In genomic region chr1:110161822-110162221, GRCh38 we compare ENCODE assay signal across 18 cellular contexts. TPM values are rescaled to one million over a fixed set of nuclear protein-coding genes. Genes with fewer than 3 reads are reported as not detected.
DNase-seq lines count a peak whose midpoint lies in the region; TF ChIP-seq lines count a peak whose summit lies in the region.
"Had no signal": no experiment of that assay in that cellular context is flagged by ENCODE, and none has a peak within 500 bp of the region (broad histone marks: within the 10 kb centered on the region; RNA-seq: fewer than 3 reads in every experiment).

No MANE protein-coding gene starts in this region.

- peak overlapping the region; percentile 54 for H3K27ac ChIP-seq in cingulate gyrus (ENCODE audit: low read depth, low read length)
- H3K27ac ChIP-seq: BLaER1, Peyer's patch had no signal

- BruUV-seq in Calu3 (replicated peaks; lab: Mats Ljungman, UMichigan), result no TSS peak

- no peak overlapping the region for H3K27ac Mint-ChIP-seq in activated naive CD4-positive, alpha-beta T cell treated with anti-CD3 and anti-CD28 coated beads for 36 hours
- H3K27ac Mint-ChIP-seq in Calu3 (ENCODE audit: unreplicated experiment), result no peak overlapping the region
- H3K27ac Mint-ChIP-seq: IgD-negative memory B cell, T-helper 17 cell had no signal

- peak; percentile 93 for DNase-seq in G401 (ENCODE audit: low spot score)
- peak; percentile 45 for DNase-seq in NCI-H128 (lab: John Stamatoyannopoulos, UW; ENCODE audit: unreplicated experiment)
- peak; percentile 47 for DNase-seq in posterior vena cava (ENCODE audit: low spot score)
- no peak for DNase-seq in SK-N-DZ (ENCODE audit: low spot score)
- no peak for DNase-seq in activated naive CD4-positive, alpha-beta T cell treated with anti-CD3 and anti-CD28 coated beads for 36 hours
- no peak for DNase-seq in Calu3
- DNase-seq: DMS53, HCEC 1CT, NCI-H187 treated with DMSO at 0.1 percent for 48 hours, NCI-H446, NCI-H774, Peyer's patch, SHP77, T-helper 17 cell had no signal

- no peak overlapping the region for H3K4me3 Mint-ChIP-seq in activated naive CD4-positive, alpha-beta T cell treated with anti-CD3 and anti-CD28 coated beads for 36 hours
- H3K4me3 Mint-ChIP-seq in Calu3 (ENCODE audit: low read depth, unreplicated experiment), result no peak overlapping the region
- H3K4me3 Mint-ChIP-seq: IgD-negative memory B cell, T-helper 17 cell had no signal

- peaks cover 1% of the 10 kb centered on the region for H3K36me3 Mint-ChIP-seq in activated naive CD4-positive, alpha-beta T cell treated with anti-CD3 and anti-CD28 coated beads for 36 hours (ENCODE audit: low read depth)
- no peaks in the 10 kb centered on the region for H3K36me3 Mint-ChIP-seq in Calu3 (ENCODE audit: insufficient read depth, unreplicated experiment)

- no peaks in the 10 kb centered on the region for H3K9me3 Mint-ChIP-seq in activated naive CD4-positive, alpha-beta T cell treated with anti-CD3 and anti-CD28 coated beads for 36 hours
- H3K9me3 Mint-ChIP-seq in Calu3 (ENCODE audit: low read depth, unreplicated experiment), result no peaks in the 10 kb centered on the region

- CTCF ChIA-PET in activated naive CD4-positive, alpha-beta T cell treated with anti-CD3 and anti-CD28 coated beads for 36 hours (lab: Charles Lee), result interaction anchor here (0.7 to 1.0 kb wide), 2 partner anchors 38 to 107 kb away, joined by 3 to 4 read pairs; no protein-coding TSS in a partner anchor
- CTCF ChIA-PET in Calu3 (lab: Charles Lee), result no interaction called here

- H3K27me3 Mint-ChIP-seq in activated naive CD4-positive, alpha-beta T cell treated with anti-CD3 and anti-CD28 coated beads for 36 hours (ENCODE audit: low read depth), result peaks cover 7% of the 10 kb centered on the region
- H3K27me3 Mint-ChIP-seq in Calu3 (ENCODE audit: unreplicated experiment), result peaks cover 82% of the 10 kb centered on the region

- no peaks in the 10 kb centered on the region for H3K4me1 Mint-ChIP-seq in activated naive CD4-positive, alpha-beta T cell treated with anti-CD3 and anti-CD28 coated beads for 36 hours (ENCODE audit: low read depth)
- H3K4me1 Mint-ChIP-seq in Calu3 (ENCODE audit: low read depth, unreplicated experiment), result peaks cover 9% of the 10 kb centered on the region
- H3K4me1 Mint-ChIP-seq: IgD-negative memory B cell, T-helper 17 cell had no signal

- intact Hi-C loops in posterior vena cava (cut with DNase I) (no loop called here), Calu3 (cut with micrococcal nuclease; ENCODE audit: unreplicated experiment) (no loop called here)
- intact Hi-C loops in activated naive CD4-positive, alpha-beta T cell treated with anti-CD3 and anti-CD28 coated beads for 36 hours (cut with micrococcal nuclease), result no loop called here

- in situ Hi-C loops in G401 (cut with HindIII; ENCODE audit: low sequenced_read_pairs), result no loop called here

- no peak for TF ChIP-seq CTCF in Calu3 (IDR thresholded peaks at IDR 0.05; ENCODE audit: unreplicated experiment)

RNA-seq across cellular contexts. Expression of gene SLC6A17, which starts 11.5 kb away (rescaled TPM):
- total RNA-seq in G401 (2014; rRNA removed; shearing (Covaris generic)), result 0.92 and 1.3 TPM in 2 replicates
- total RNA-seq in posterior vena cava (1 to 10 TPM in 1 of 2 donors, under 1 TPM in 1; 0.51 to 1.8 TPM), Calu3 (2022) (0.20 and 0.24 TPM in 2 replicates)
- polyA plus RNA-seq in SK-N-DZ (2014; cell fraction: cytosol; rRNA removed), result 0.05 TPM in 1 of 2 replicates, not detected in the other
- polyA plus RNA-seq in SK-N-DZ (2014; cell fraction: nucleus; rRNA removed), result 0.05 and 0.17 TPM in 2 replicates
- under 1 TPM in 1 of 2 experiments, not detected in 1; 0.12 TPM for total RNA-seq in activated naive CD4-positive, alpha-beta T cell treated with anti-CD3 and anti-CD28 coated beads for 36 hours
- total RNA-seq: HT-29, T-helper 17 cell had no signal
- polyA plus RNA-seq: IgD-negative memory B cell had no signal

RNA-seq across cellular contexts. Expression of gene KCNC4, which starts 48.3 kb away (rescaled TPM):
- 4.8 and 5.9 TPM in 2 replicates for total RNA-seq in G401 (2014; rRNA removed; shearing (Covaris generic))
- total RNA-seq in posterior vena cava (10 to 100 TPM in 1 of 2 donors, 1 to 10 TPM in 1; 9.3 to 15.5 TPM), Calu3 (2022) (16.0 and 24.3 TPM in 2 replicates)
- polyA plus RNA-seq in SK-N-DZ (2014; cell fraction: cytosol; rRNA removed), result 3.1 and 3.8 TPM in 2 replicates
- polyA plus RNA-seq in SK-N-DZ (2014; cell fraction: nucleus; rRNA removed), result 3.8 and 8.3 TPM in 2 replicates
- 1 to 10 TPM; 9.7 TPM for total RNA-seq in activated naive CD4-positive, alpha-beta T cell treated with anti-CD3 and anti-CD28 coated beads for 36 hours

RNA-seq across cellular contexts. Expression of gene UBL4B, which starts 49.6 kb away (rescaled TPM):
- not detected in 2 replicates for total RNA-seq in G401 (2014; rRNA removed; shearing (Covaris generic))
- total RNA-seq in posterior vena cava, result under 1 TPM in 1 of 2 donors, not detected in 1; 0.19 TPM
- polyA plus RNA-seq in SK-N-DZ (2014; cell fraction: cytosol; rRNA removed), result 0.08 and 0.23 TPM in 2 replicates
- polyA plus RNA-seq in SK-N-DZ (2014; cell fraction: nucleus; rRNA removed), result 0.09 and 2.0 TPM in 2 replicates
- not detected for total RNA-seq in activated naive CD4-positive, alpha-beta T cell treated with anti-CD3 and anti-CD28 coated beads for 36 hours
- total RNA-seq in Calu3 (2022), result not detected in 2 replicates
- total RNA-seq: HT-29, Peyer's patch, T-helper 17 cell had no signal
- polyA plus RNA-seq: IgD-negative memory B cell had no signal

Comparison
In these comparisons a context has a peak if more than half of its experiments do, and no peak if none do; other contexts are left out.
1. DNase-seq: peak in G401 (single experiment), NCI-H128 (single experiment) and posterior vena cava (single experiment); none in SK-N-DZ (single experiment), activated naive CD4-positive, alpha-beta T cell treated with anti-CD3 and anti-CD28 coated beads for 36 hours (single experiment) and Calu3 (single experiment).